In genomic region chr17:82458885-82459424, GRCh38 we compare ENCODE assay signal across 8 cellular contexts. TPM values are rescaled to one million over a fixed set of nuclear protein-coding genes. Genes with fewer than 3 reads are reported as not detected.
DNase-seq lines count a peak whose midpoint lies in the region; ATAC-seq lines count a peak whose summit lies in the region.

No MANE protein-coding gene starts in this region.

- peak overlapping the region; percentile 37 for H3K27ac ChIP-seq in HUES48 (ENCODE audit: low read depth, low read length)
- H3K27ac ChIP-seq in right cardiac atrium (ENCODE audit: low read length), result peak overlapping the region; percentile 74

- intact Hi-C loops in right cardiac atrium (cut with DNase I), result no loop called here

- H3K9me3 ChIP-seq in HUES48 (ENCODE audit: control insufficient read depth, insufficient read depth, low read length) (no peaks in the 10 kb centered on the region), right cardiac atrium (ENCODE audit: control insufficient read depth, low read length) (no peaks in the 10 kb centered on the region)

- H3K4me1 Mint-ChIP-seq in activated T-cell treated with anti-CD3 and anti-CD28 coated beads, Interleukin-2, amount 50 U/mL, for 4 hours (ENCODE audit: low read depth), result peaks cover 23% of the 10 kb centered on the region

- H3K9ac ChIP-seq in HUES48 (ENCODE audit: low read depth, low read length), result peak overlapping the region; percentile 56

- H3K36me3 ChIP-seq in HUES48 (ENCODE audit: control insufficient read depth, insufficient read depth, low read length), result peaks cover 37% of the 10 kb centered on the region

- ATAC-seq in activated T-cell treated with anti-CD3 and anti-CD28 coated beads, Interleukin-2, amount 50 U/mL, for 4 hours, result no peak
- peak in 1 of 2 donors; percentile 9 for ATAC-seq in activated naive CD4-positive, alpha-beta T cell treated with anti-CD3 and anti-CD28 coated beads, Interleukin-2, amount 50 U/mL, for 72 hours
- no peak for ATAC-seq in right cardiac atrium

- H3K4me1 ChIP-seq in HUES48 (ENCODE audit: control insufficient read depth, insufficient read depth, low read length) (peaks cover 5% of the 10 kb centered on the region; the same call in 1 of the 2 replicates), right cardiac atrium (ENCODE audit: control insufficient read depth, insufficient read depth, low read length) (peaks cover 9% of the 10 kb centered on the region)

- under 1% methylated on average over 62 of the region's 62 CpGs for WGBS in right cardiac atrium

- H3K4me3 ChIP-seq in HUES48 (ENCODE audit: low read depth, low read length) (peak overlapping the region; percentile 94), right cardiac atrium (ENCODE audit: low read length) (peak overlapping the region; percentile 88)

- H3K27me3 ChIP-seq in HUES48 (ENCODE audit: control insufficient read depth, insufficient read depth, low read length) (no peaks in the 10 kb centered on the region), right cardiac atrium (ENCODE audit: control insufficient read depth, insufficient read depth) (no peaks in the 10 kb centered on the region)

- peak overlapping the region; percentile 90 for H3K4me3 Mint-ChIP-seq in activated T-cell treated with anti-CD3 and anti-CD28 coated beads, Interleukin-2, amount 50 U/mL, for 4 hours

- peak overlapping the region; percentile 94 for H3K27ac Mint-ChIP-seq in activated naive CD4-positive, alpha-beta T cell treated with anti-CD3 and anti-CD28 coated beads, Interleukin-2, amount 50 U/mL, for 72 hours

- no peaks in the 10 kb centered on the region for H3K27me3 Mint-ChIP-seq in activated T-cell treated with anti-CD3 and anti-CD28 coated beads, Interleukin-2, amount 50 U/mL, for 4 hours (ENCODE audit: low read depth)

- peaks cover 19% of the 10 kb centered on the region for H3K36me3 Mint-ChIP-seq in activated T-cell treated with anti-CD3 and anti-CD28 coated beads, Interleukin-2, amount 50 U/mL, for 4 hours (ENCODE audit: insufficient read depth)
- peaks cover 11 to 45% of the 10 kb centered on the region in 2 donors for H3K36me3 Mint-ChIP-seq in activated naive CD4-positive, alpha-beta T cell treated with anti-CD3 and anti-CD28 coated beads, Interleukin-2, amount 50 U/mL, for 72 hours

- no peak for DNase-seq in activated T-cell treated with anti-CD3 and anti-CD28 coated beads, Interleukin-2, amount 50 U/mL, for 4 hours
- DNase-seq in activated T-cell treated with anti-CD3 and anti-CD28 coated beads, Interleukin-2, amount 50 U/mL, for 1 hour, result no peak
- no peak for DNase-seq in activated naive CD4-positive, alpha-beta T cell treated with anti-CD3 and anti-CD28 coated beads, Interleukin-2, amount 50 U/mL, for 72 hours (ENCODE audit: low spot score in 2 of 2)
- DNase-seq in right cardiac atrium (peak; percentile 32 to 68 (median 63)), renal cortical epithelial cell (ENCODE audit: low read depth) (peak; percentile 21), NCI-H1694 (lab: John Stamatoyannopoulos, UW) (no peak), LoVo (ENCODE audit: low spot score) (no peak)

- H3K9me3 Mint-ChIP-seq in activated T-cell treated with anti-CD3 and anti-CD28 coated beads, Interleukin-2, amount 50 U/mL, for 4 hours, result no peaks in the 10 kb centered on the region
- H3K9me3 Mint-ChIP-seq in activated naive CD4-positive, alpha-beta T cell treated with anti-CD3 and anti-CD28 coated beads, Interleukin-2, amount 50 U/mL, for 72 hours, result no peaks in the 10 kb centered on the region

RNA-seq across cellular contexts. Expression of gene NARF, which starts 0.4 kb away (rescaled TPM):
- total RNA-seq in activated T-cell treated with anti-CD3 and anti-CD28 coated beads, Interleukin-2, amount 50 U/mL, for 4 hours, result 10 to 100 TPM; 40.9 to 55.9 (median 45.9) TPM
- 100 to 1,000 TPM; 159 TPM for total RNA-seq in activated naive CD4-positive, alpha-beta T cell treated with anti-CD3 and anti-CD28 coated beads, Interleukin-2, amount 50 U/mL, for 72 hours
- total RNA-seq in right cardiac atrium (10 to 100 TPM; 67.4 to 99.6 (median 77.1) TPM), renal cortical epithelial cell (31.1 and 52.4 TPM in 2 replicates)
- 79.1 TPM for polyA plus RNA-seq in right cardiac atrium

RNA-seq across cellular contexts. Expression of gene CYBC1, which starts 8.4 kb away (rescaled TPM):
- total RNA-seq in activated T-cell treated with anti-CD3 and anti-CD28 coated beads, Interleukin-2, amount 50 U/mL, for 4 hours, result 100 to 1,000 TPM; 151 to 165 (median 156) TPM
- total RNA-seq in activated naive CD4-positive, alpha-beta T cell treated with anti-CD3 and anti-CD28 coated beads, Interleukin-2, amount 50 U/mL, for 72 hours, result 100 to 1,000 TPM; 205 to 401 TPM
- total RNA-seq in right cardiac atrium, result 10 to 100 TPM; 31.0 to 34.7 (median 33.5) TPM
- 20.8 TPM for polyA plus RNA-seq in right cardiac atrium
- total RNA-seq in renal cortical epithelial cell, result 30.6 and 100 TPM in 2 replicates

RNA-seq across cellular contexts. Expression of gene OGFOD3, which starts 40.6 kb away (rescaled TPM):
- 10 to 100 TPM; 23.2 to 29.1 (median 24.0) TPM for total RNA-seq in activated T-cell treated with anti-CD3 and anti-CD28 coated beads, Interleukin-2, amount 50 U/mL, for 4 hours
- total RNA-seq in activated naive CD4-positive, alpha-beta T cell treated with anti-CD3 and anti-CD28 coated beads, Interleukin-2, amount 50 U/mL, for 72 hours, result 10 to 100 TPM; 16.8 to 23.5 TPM
- 10 to 100 TPM; 27.9 to 34.0 (median 30.5) TPM for total RNA-seq in right cardiac atrium
- 28.9 TPM for polyA plus RNA-seq in right cardiac atrium
- total RNA-seq in renal cortical epithelial cell, result 37.2 and 48.7 TPM in 2 replicates

RNA-seq across cellular contexts. Expression of gene HEXD, which starts 40.8 kb away (rescaled TPM):
- total RNA-seq in activated T-cell treated with anti-CD3 and anti-CD28 coated beads, Interleukin-2, amount 50 U/mL, for 4 hours, result 10 to 100 TPM; 16.5 to 19.9 (median 19.0) TPM
- total RNA-seq in activated naive CD4-positive, alpha-beta T cell treated with anti-CD3 and anti-CD28 coated beads, Interleukin-2, amount 50 U/mL, for 72 hours, result 10 to 100 TPM; 16.2 to 33.6 TPM
- total RNA-seq in right cardiac atrium (10 to 100 TPM; 13.6 to 24.4 (median 18.7) TPM), renal cortical epithelial cell (8.5 and 21.7 TPM in 2 replicates)
- 22.5 TPM for polyA plus RNA-seq in right cardiac atrium

Comparison
In these comparisons a context has a peak if more than half of its experiments do, and no peak if none do; other contexts are left out.
1. DNase-seq: peak in right cardiac atrium (3 of 3) and renal cortical epithelial cell (single experiment); none in activated T-cell treated with anti-CD3 and anti-CD28 coated beads, Interleukin-2, amount 50 U/mL, for 4 hours (single experiment), activated T-cell treated with anti-CD3 and anti-CD28 coated beads, Interleukin-2, amount 50 U/mL, for 1 hour (single experiment), activated naive CD4-positive, alpha-beta T cell treated with anti-CD3 and anti-CD28 coated beads, Interleukin-2, amount 50 U/mL, for 72 hours (0 of 2), NCI-H1694 (single experiment) and LoVo (single experiment).